8 cellular contexts compared by ENCODE assay signal in the genomic region with DNA sequence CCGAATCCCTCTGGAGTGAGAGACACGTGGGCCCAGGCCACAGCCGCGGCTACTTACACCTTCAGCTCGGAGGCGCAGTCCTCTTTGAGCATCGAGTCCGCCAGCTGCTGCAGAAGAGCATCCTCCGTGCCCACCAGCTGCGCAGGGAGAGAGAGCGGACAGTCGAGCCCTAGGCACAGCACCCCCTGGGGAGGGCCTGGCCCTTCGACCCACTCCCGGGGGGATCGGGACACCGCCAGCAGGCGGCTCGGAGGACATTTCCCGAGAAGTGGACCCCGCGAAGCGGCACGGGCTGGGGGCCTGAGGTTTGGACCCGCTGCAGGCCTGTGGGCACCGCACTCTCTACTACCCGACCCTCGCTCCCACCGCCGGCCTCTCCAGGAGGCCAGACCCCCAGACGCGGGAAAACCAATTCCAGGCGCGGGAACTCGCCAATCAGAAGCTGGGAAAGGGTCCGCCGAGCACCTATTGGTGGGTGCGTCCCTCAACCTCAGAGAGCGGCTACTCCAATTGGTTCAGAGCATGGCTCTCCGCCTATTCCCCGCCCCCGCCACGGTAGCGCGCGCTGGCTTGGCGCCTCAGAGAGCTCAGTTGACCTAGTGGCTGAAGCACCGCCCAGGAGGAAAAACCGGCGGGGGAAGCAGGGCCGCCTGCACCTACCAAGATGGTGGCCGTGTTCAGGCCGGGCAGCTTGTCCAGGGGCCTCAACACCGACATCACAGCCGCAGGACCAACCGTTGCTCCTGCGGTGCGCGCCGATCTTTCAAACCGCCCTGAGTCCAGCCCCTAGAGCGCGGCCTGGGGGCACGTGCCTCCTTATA. TPM values are rescaled to one million over a fixed set of nuclear protein-coding genes. Genes with fewer than 3 reads are reported as not detected.
DNase-seq lines count a peak whose midpoint lies in the region; ATAC-seq and FAIRE-seq lines count a peak whose summit lies in the region.

A gene with protein sequence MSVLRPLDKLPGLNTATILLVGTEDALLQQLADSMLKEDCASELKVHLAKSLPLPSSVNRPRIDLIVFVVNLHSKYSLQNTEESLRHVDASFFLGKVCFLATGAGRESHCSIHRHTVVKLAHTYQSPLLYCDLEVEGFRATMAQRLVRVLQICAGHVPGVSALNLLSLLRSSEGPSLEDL (minus strand): TSS at position 793 of the 821 bp plus-strand sequence. CDS start 76 bp downstream, at position 717.

- H3K4me3 ChIP-seq in NT2/D1 (ENCODE audit: insufficient read length, low read depth) (peak within 1 kb of the TSS; percentile 85), endocrine pancreas (ENCODE audit: control insufficient read depth, insufficient read depth, low read length) (no peak within 1 kb of the TSS)

- H3K27me3 Mint-ChIP-seq in memory B cell, result no peaks in the 10 kb centered on the region

- H3K36me3 Mint-ChIP-seq in memory B cell, result no peaks in the 10 kb centered on the region

- H3K4me1 ChIP-seq in NT2/D1 (ENCODE audit: insufficient read depth, insufficient read length) (peaks cover 10% of the 10 kb centered on the region), endocrine pancreas (ENCODE audit: control insufficient read depth, insufficient read depth, low read length) (no peaks in the 10 kb centered on the region)

- peaks cover 31% of the 10 kb centered on the region for H3K4me1 Mint-ChIP-seq in memory B cell

- peak; percentile 60 for ATAC-seq in GM21367 (IDR thresholded peaks at IDR 0.05; ENCODE audit: unreplicated experiment)
- ATAC-seq in memory B cell (ENCODE audit: low read depth), result peak; percentile 85

- H3K4me3 Mint-ChIP-seq in memory B cell, result peak within 1 kb of the TSS; percentile 91

- H3K27me3 ChIP-seq in NT2/D1 (ENCODE audit: insufficient read depth, insufficient read length) (no peaks in the 10 kb centered on the region), endocrine pancreas (ENCODE audit: control insufficient read depth, insufficient read depth, low read length) (no peaks in the 10 kb centered on the region)

- no peaks in the 10 kb centered on the region for H3K9me3 Mint-ChIP-seq in memory B cell

- peak within 1 kb of the TSS; percentile 81 for H3K27ac Mint-ChIP-seq in memory B cell

- in situ Hi-C loops in Caki2 (cut with HindIII; ENCODE audit: low pct_unique_long_range_greater_than_20kb, low sequenced_read_pairs), result no loop called here

- no peaks in the 10 kb centered on the region for H3K9me3 ChIP-seq in NT2/D1 (ENCODE audit: insufficient read depth, low read length)
- H3K9me3 ChIP-seq in endocrine pancreas (ENCODE audit: control insufficient read depth, low read length), result no peaks in the 10 kb centered on the region

- H3K36me3 ChIP-seq in NT2/D1 (ENCODE audit: insufficient read depth, insufficient read length, low read length) (peaks cover 37% of the 10 kb centered on the region), endocrine pancreas (ENCODE audit: control insufficient read depth, insufficient read depth, low read length) (no peaks in the 10 kb centered on the region)

- peak; percentile 49 for FAIRE-seq in HTR-8/SVneo (lab: Jason Lieb, UNC)

- peak; percentile 97 for DNase-seq in Caki2 (ENCODE audit: low read depth)
- peak; percentile 95 for DNase-seq in HTR-8/SVneo (ENCODE audit: insufficient read length, low spot score)
- DNase-seq in NT2/D1 (ENCODE audit: low read depth, low spot score), result peak; percentile 89
- DNase-seq in activated CD8-positive, alpha-beta memory T cell treated with anti-CD3 and anti-CD28 coated beads for 48 hours (ENCODE audit: low read depth in 2 of 3, low spot score in 2 of 3), result peak; percentile 87 to 92 (median 90)
- DNase-seq in memory B cell (ENCODE audit: low spot score in 2 of 2), result peak in 1 of 2 donors; percentile 88
- peak; percentile 74 for DNase-seq in stimulated activated CD8-positive, alpha-beta memory T cell treated with anti-CD3 and anti-CD28 coated beads, Interleukin-12 subunit alpha, Interleukin-12 subunit beta, amount 100 ng/mL, for 1 hour (ENCODE audit: low read depth)

- peak within 1 kb of the TSS; percentile 89 for H3K9ac ChIP-seq in NT2/D1 (ENCODE audit: insufficient read length, low read depth)
- peak within 1 kb of the TSS; percentile 52 for H3K9ac ChIP-seq in endocrine pancreas (ENCODE audit: control insufficient read depth, insufficient read depth, low read length)

RNA-seq across cellular contexts. Expression of the gene that starts here (rescaled TPM):
- total RNA-seq in Caki2 (2014; rRNA removed; shearing (Covaris generic); ENCODE audit: low replicate concordance), result 72.2 and 118 TPM in 2 replicates
